In the genomic region with DNA sequence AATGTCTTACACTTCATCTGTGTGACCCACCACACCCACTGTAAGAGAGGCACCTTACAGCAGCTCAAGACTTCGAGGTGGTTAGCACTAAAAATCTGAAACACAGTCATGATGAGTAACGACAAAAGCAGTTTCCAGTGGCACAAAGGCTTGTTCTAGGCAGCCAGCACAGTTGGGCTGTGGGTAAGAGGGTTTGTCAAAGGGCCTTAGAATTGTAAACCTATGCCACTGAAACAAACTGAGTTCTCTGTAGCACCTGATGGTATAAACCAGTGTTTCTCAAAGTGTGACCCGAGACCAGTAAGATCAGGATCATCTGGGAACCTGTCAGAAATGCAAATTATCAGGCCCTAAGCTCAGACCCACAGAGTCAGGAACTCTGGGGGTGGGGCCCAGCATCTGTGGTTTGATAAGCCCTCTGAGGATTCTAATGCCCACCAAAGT, we compare ENCODE assay signal across 8 cellular contexts. TPM values are rescaled to one million over a fixed set of nuclear protein-coding genes. Genes with fewer than 3 reads are reported as not detected.
DNase-seq lines count a peak whose midpoint lies in the region; ATAC-seq and TF ChIP-seq lines count a peak whose summit lies in the region.

No MANE protein-coding gene starts in this region.

- H3K4me1 Mint-ChIP-seq in activated CD4-positive, alpha-beta memory T cell treated with anti-CD3 and anti-CD28 coated beads, Interleukin-2, amount 10 ng/mL, durations not matched to agents 7 days and 5 days: peaks cover 60% of the 10 kb centered on the region

- intact Hi-C loops in left cardiac atrium (cut with DNase I): no loop called here
- intact Hi-C loops in cardiac septum (cut with DNase I): no loop called here
- intact Hi-C loops in stomach (cut with DNase I; ENCODE audit: low total_unique reads): no loop called here
- intact Hi-C loops in ovary (cut with DNase I): no loop called here

- no peak overlapping the region for H3K4me3 Mint-ChIP-seq in activated CD4-positive, alpha-beta memory T cell treated with anti-CD3 and anti-CD28 coated beads, Interleukin-2, amount 10 ng/mL, durations not matched to agents 7 days and 5 days

- DNase-seq in left cardiac atrium (no peak), cardiac septum (ENCODE audit: low spot score) (no peak), foreskin keratinocyte (peak; percentile 53 to 82), stomach (no peak), ovary (no peak), NCI-H2029 treated with DMSO at 0.1 percent for 48 hours (lab: John Stamatoyannopoulos, UW) (no peak), left lobe of liver (ENCODE audit: low spot score) (no peak)
- DNase-seq in activated CD4-positive, alpha-beta memory T cell treated with anti-CD3 and anti-CD28 coated beads, Interleukin-2, amount 10 ng/mL, durations not matched to agents 7 days and 5 days: peak; percentile 56

- ATAC-seq in left cardiac atrium (peak; percentile 2 to 17), foreskin keratinocyte (peak; percentile 67), left lobe of liver (no peak)

- TF ChIP-seq CTCF in foreskin keratinocyte (conservative IDR thresholded peaks at IDR 0.05) (no peak), stomach (IDR thresholded peaks at IDR 0.05) (no peak), ovary (IDR thresholded peaks at IDR 0.05) (no peak)

- H3K27me3 ChIP-seq in foreskin keratinocyte: no peaks in the 10 kb centered on the region
- no peaks in the 10 kb centered on the region for H3K27me3 ChIP-seq in stomach
- no peaks in the 10 kb centered on the region for H3K27me3 ChIP-seq in ovary

- H3K9me3 ChIP-seq in stomach: no peaks in the 10 kb centered on the region
- H3K9me3 ChIP-seq in ovary: no peaks in the 10 kb centered on the region

- POLR2A ChIA-PET in activated CD4-positive, alpha-beta memory T cell treated with anti-CD3 and anti-CD28 coated beads, Interleukin-2, amount 10 ng/mL, durations not matched to agents 7 days and 5 days (lab: Charles Lee): interaction anchor here (0.8 to 2.8 kb wide), 14 partner anchors 20 to 177 kb away, joined by 3 to 13 read pairs (median 6); partner anchors contain the start of genes CIAO2A, DAPK2, HERC1 and SNX1

- no peaks in the 10 kb centered on the region for H3K9me3 Mint-ChIP-seq in activated CD4-positive, alpha-beta memory T cell treated with anti-CD3 and anti-CD28 coated beads, Interleukin-2, amount 10 ng/mL, durations not matched to agents 7 days and 5 days

- H3K27ac ChIP-seq in foreskin keratinocyte (peak overlapping the region; percentile 61), stomach (peak overlapping the region in 4 of 5 donors; percentile 18 to 54 (median 40)), ovary (no peak overlapping the region)

- H3K4me3 ChIP-seq in stomach: no peak overlapping the region
- H3K4me3 ChIP-seq in ovary: no peak overlapping the region

- H3K36me3 ChIP-seq in stomach: no peaks in the 10 kb centered on the region
- no peaks in the 10 kb centered on the region for H3K36me3 ChIP-seq in ovary

- H3K4me1 ChIP-seq in foreskin keratinocyte (peaks cover 52% of the 10 kb centered on the region), stomach (peaks cover 37 to 90% (median 41%) of the 10 kb centered on the region in 4 donors), ovary (ENCODE audit: insufficient read depth) (no peaks in the 10 kb centered on the region)

- CTCF ChIA-PET in activated CD4-positive, alpha-beta memory T cell treated with anti-CD3 and anti-CD28 coated beads, Interleukin-2, amount 10 ng/mL, durations not matched to agents 7 days and 5 days (lab: Charles Lee): interaction anchor here (0.6 to 4.0 kb wide), 13 partner anchors 8 to 400 kb away, joined by 3 to 30 read pairs (median 5); partner anchors contain the start of gene DAPK2

- WGBS in stomach, 5 donors: 61 to 76% (median 69%) methylated on average over 3 of the region's 3 CpGs
- WGBS in ovary, 3 donors: 82 to 90% (median 90%) methylated on average over 3 of the region's 3 CpGs

- TF ChIP-seq EP300 in stomach (IDR thresholded peaks at IDR 0.05) (no peak), ovary (IDR thresholded peaks at IDR 0.05) (no peak)

- TF ChIP-seq POLR2A in stomach (IDR thresholded peaks at IDR 0.05) (no peak), ovary (IDR thresholded peaks at IDR 0.05) (no peak)

- H3K27ac Mint-ChIP-seq in activated CD4-positive, alpha-beta memory T cell treated with anti-CD3 and anti-CD28 coated beads, Interleukin-2, amount 10 ng/mL, durations not matched to agents 7 days and 5 days: peak overlapping the region; percentile 86

- H3K36me3 Mint-ChIP-seq in activated CD4-positive, alpha-beta memory T cell treated with anti-CD3 and anti-CD28 coated beads, Interleukin-2, amount 10 ng/mL, durations not matched to agents 7 days and 5 days (ENCODE audit: low read depth): no peaks in the 10 kb centered on the region

- no peaks in the 10 kb centered on the region for H3K27me3 Mint-ChIP-seq in activated CD4-positive, alpha-beta memory T cell treated with anti-CD3 and anti-CD28 coated beads, Interleukin-2, amount 10 ng/mL, durations not matched to agents 7 days and 5 days

RNA-seq across cellular contexts. Expression of gene DAPK2, which starts 36.5 kb away (rescaled TPM):
- 10 to 100 TPM; 72.5 to 94.9 TPM for total RNA-seq in left cardiac atrium
- 31.8 TPM for total RNA-seq in cardiac septum
- total RNA-seq in activated CD4-positive, alpha-beta memory T cell treated with anti-CD3 and anti-CD28 coated beads, Interleukin-2, amount 10 ng/mL, durations not matched to agents 7 days and 5 days: 1 to 10 TPM; 3.2 to 3.7 TPM
- total RNA-seq in foreskin keratinocyte: 2.2 and 2.5 TPM in 2 replicates
- polyA plus RNA-seq in foreskin keratinocyte: 1.5 and 2.5 TPM in 2 replicates
- total RNA-seq in stomach: 100 to 1,000 TPM in 1 of 5 donors, 10 to 100 TPM in 3, 1 to 10 TPM in 1; 9.0 to 178 (median 16.8) TPM
- polyA plus RNA-seq in stomach: 10 to 100 TPM in 1 of 3 donors, 1 to 10 TPM in 2; 5.2 to 29.3 (median 5.3) TPM
- total RNA-seq in ovary: 1 to 10 TPM in 6 of 7 donors, under 1 TPM in 1; 0.77 to 6.2 (median 1.7) TPM
- 1 to 10 TPM; 2.5 to 2.7 TPM for polyA plus RNA-seq in ovary
- total RNA-seq in left lobe of liver: 0.88 TPM

Comparison
In these comparisons a context has a peak if more than half of its experiments do, and no peak if none do; other contexts are left out.
1. DNase-seq: peak in activated CD4-positive, alpha-beta memory T cell treated with anti-CD3 and anti-CD28 coated beads, Interleukin-2, amount 10 ng/mL, durations not matched to agents 7 days and 5 days (single experiment) and foreskin keratinocyte (2 of 2); none in left cardiac atrium (single experiment), cardiac septum (single experiment), stomach (single experiment), ovary (0 of 5), NCI-H2029 treated with DMSO at 0.1 percent for 48 hours (single experiment) and left lobe of liver (single experiment).
2. H3K27ac ChIP-seq: peak in foreskin keratinocyte (single experiment) and stomach (4 of 5); none in ovary (0 of 2).